In genomic region chr2:232693344-232693743, GRCh38 we compare ENCODE assay signal across 1 cellular context.
TF ChIP-seq lines count a peak whose summit lies in the region.

No MANE protein-coding gene starts in this region.

TF ChIP-seq in HEK293, 187 proteins besides CTCF, POLR2A, EP300 and RAD21 (continued from another document):
- peak; percentile 31; the same call in 1 of the 2 replicates for TF ChIP-seq PRDM10 (tag by site-specific recombination; IDR thresholded peaks at IDR 0.05)
